19 cellular contexts compared by ENCODE assay signal in the genomic region with DNA sequence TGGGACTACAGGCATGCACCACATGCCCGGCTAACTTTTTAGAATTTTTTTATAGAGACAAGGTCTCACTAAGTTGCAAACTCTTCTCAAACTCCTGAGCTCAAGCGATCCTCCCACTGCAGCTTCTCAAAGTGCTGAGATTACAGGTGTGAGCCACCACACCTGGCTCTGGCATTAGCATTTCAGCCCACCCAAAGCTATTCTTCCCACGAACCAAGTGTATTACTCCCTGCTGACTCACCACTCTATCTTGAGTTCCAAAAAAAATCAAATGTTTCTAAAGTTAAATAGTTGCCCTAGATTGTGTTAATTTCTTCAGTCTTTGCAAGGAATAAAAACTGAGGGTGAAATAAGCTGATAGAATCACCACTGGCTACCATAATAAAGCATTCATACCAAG.
"Had no signal": no experiment of that assay in that cellular context is flagged by ENCODE, and none has a peak within 500 bp of the region (broad histone marks: within the 10 kb centered on the region; RNA-seq: fewer than 3 reads in every experiment).

No MANE protein-coding gene starts in this region.

- H3K27ac Mint-ChIP-seq: activated CD4-positive, alpha-beta memory T cell treated with anti-CD3 and anti-CD28 coated beads for 36 hours; activated CD4-positive, alpha-beta T cell treated with anti-CD3 and anti-CD28 coated beads for 36 hours; activated CD8-positive, alpha-beta memory T cell treated with anti-CD3 and anti-CD28 coated beads, Interleukin-2, amount 10 ng/mL, durations not matched to agents 7 days and 5 days; activated naive CD8-positive, alpha-beta T cell; effector memory CD8-positive, alpha-beta T cell; naive B cell; progenitor cell of endocrine pancreas; T-helper 1 cell treated with Interleukin-12 subunit alpha and Interleukin-12 subunit beta and Interleukin-4 antibody, amounts not matched to agents 30 μg/mL and 1 μg/mL, for 36 hours; type B pancreatic cell had no signal

- H3K9me3 Mint-ChIP-seq: effector memory CD8-positive, alpha-beta T cell; stimulated activated naive CD8-positive, alpha-beta T cell treated with anti-CD3 and anti-CD28 coated beads, Interleukin-15, Interleukin-2, amounts not matched to agents 100 ng/mL and 50 ng/mL, for 24 hours; T-helper 1 cell treated with Interleukin-12 subunit alpha and Interleukin-12 subunit beta and Interleukin-4 antibody, amounts not matched to agents 30 μg/mL and 1 μg/mL, for 36 hours; type B pancreatic cell had no signal

- H3K4me3 ChIP-seq: lung, spleen, suprapubic skin had no signal

- H3K27me3 ChIP-seq: spleen, suprapubic skin had no signal

- H3K27me3 Mint-ChIP-seq: activated naive CD8-positive, alpha-beta T cell; naive B cell; progenitor cell of endocrine pancreas; type B pancreatic cell had no signal

- ATAC-seq: activated CD4-positive, alpha-beta T cell treated with anti-CD3 and anti-CD28 coated beads for 36 hours; activated CD8-positive, alpha-beta memory T cell treated with anti-CD3 and anti-CD28 coated beads, Interleukin-2, amount 10 ng/mL, durations not matched to agents 7 days and 5 days; effector memory CD8-positive, alpha-beta T cell; left colon; SK-N-SH treated with all-trans-retinoic acid at 6 μM for 48 hours had no signal

- H3K9me3 ChIP-seq: spleen, suprapubic skin had no signal

- H3K27ac ChIP-seq: suprapubic skin had no signal

- H3K4me3 Mint-ChIP-seq: activated CD4-positive, alpha-beta memory T cell treated with anti-CD3 and anti-CD28 coated beads for 36 hours; activated CD4-positive, alpha-beta T cell treated with anti-CD3 and anti-CD28 coated beads for 36 hours; activated CD8-positive, alpha-beta memory T cell treated with anti-CD3 and anti-CD28 coated beads, Interleukin-2, amount 10 ng/mL, durations not matched to agents 7 days and 5 days; activated naive CD8-positive, alpha-beta T cell; effector memory CD8-positive, alpha-beta T cell; naive B cell; stimulated activated naive CD8-positive, alpha-beta T cell treated with anti-CD3 and anti-CD28 coated beads, Interleukin-15, Interleukin-2, amounts not matched to agents 100 ng/mL and 50 ng/mL, for 24 hours; T-helper 1 cell treated with Interleukin-12 subunit alpha and Interleukin-12 subunit beta and Interleukin-4 antibody, amounts not matched to agents 30 μg/mL and 1 μg/mL, for 36 hours; type B pancreatic cell had no signal

- DNase-seq: activated CD4-positive, alpha-beta memory T cell treated with anti-CD3 and anti-CD28 coated beads for 36 hours; activated CD4-positive, alpha-beta T cell treated with anti-CD3 and anti-CD28 coated beads for 36 hours; activated CD8-positive, alpha-beta memory T cell treated with anti-CD3 and anti-CD28 coated beads, Interleukin-2, amount 10 ng/mL, durations not matched to agents 7 days and 5 days; activated effector memory CD4-positive, alpha-beta T cell treated with Interleukin-2 at 50 U/mL for 16 hours; activated T-cell treated with anti-CD3 and anti-CD28 coated beads, Interleukin-2, amount 50 U/mL, for 1 hour; dermis blood vessel endothelial cell; effector memory CD8-positive, alpha-beta T cell; left colon; naive B cell; spleen; WERI-Rb-1 had no signal

- H3K36me3 ChIP-seq: spleen, suprapubic skin, WERI-Rb-1 had no signal

- H3K36me3 Mint-ChIP-seq: activated CD4-positive, alpha-beta memory T cell treated with anti-CD3 and anti-CD28 coated beads for 36 hours; activated CD8-positive, alpha-beta memory T cell treated with anti-CD3 and anti-CD28 coated beads, Interleukin-2, amount 10 ng/mL, durations not matched to agents 7 days and 5 days; naive B cell; type B pancreatic cell had no signal
